In genomic region chr1:204359474-204360255, GRCh38 we compare ENCODE assay signal across 1 cellular context.
TF ChIP-seq lines count a peak whose summit lies in the region.

TSS of gene PLEKHA6 (minus strand) at chr1:204359929. CDS start at chr1:204273727, 86,202 bp downstream.

TF ChIP-seq in GM12878, 131 proteins besides CTCF, POLR2A, EP300 and RAD21:
- TF ChIP-seq ZNF274 (IDR thresholded peaks at IDR 0.05; ENCODE audit: insufficient read depth, insufficient read length) (no peak), MTA3 (IDR thresholded peaks at IDR 0.05; ENCODE audit: borderline replicate concordance, low read length) (no peak), ZBTB40 (IDR thresholded peaks at IDR 0.05; ENCODE audit: borderline replicate concordance) (no peak), RB1 (IDR thresholded peaks at IDR 0.05; ENCODE audit: borderline replicate concordance) (no peak), CUX1 (IDR thresholded peaks at IDR 0.05; ENCODE audit: insufficient replicate concordance, low read depth, low read length) (no peak), MYC (IDR thresholded peaks at IDR 0.05; ENCODE audit: insufficient read depth, insufficient read length, insufficient replicate concordance, low read length, severe bottlenecking) (no peak), YY1 (IDR thresholded peaks at IDR 0.05; ENCODE audit: low read depth, low read length) (no peak), HSF1 (IDR thresholded peaks at IDR 0.05; ENCODE audit: low read depth, low read length) (no peak), NR2F1 (conservative IDR thresholded peaks at IDR 0.05) (no peak), SRF (IDR thresholded peaks at IDR 0.05; ENCODE audit: low read depth in 2 of 2, low read length in 2 of 2) (no peak)
